Comparison of ENCODE assay signal across 6 cellular contexts in the genomic region with DNA sequence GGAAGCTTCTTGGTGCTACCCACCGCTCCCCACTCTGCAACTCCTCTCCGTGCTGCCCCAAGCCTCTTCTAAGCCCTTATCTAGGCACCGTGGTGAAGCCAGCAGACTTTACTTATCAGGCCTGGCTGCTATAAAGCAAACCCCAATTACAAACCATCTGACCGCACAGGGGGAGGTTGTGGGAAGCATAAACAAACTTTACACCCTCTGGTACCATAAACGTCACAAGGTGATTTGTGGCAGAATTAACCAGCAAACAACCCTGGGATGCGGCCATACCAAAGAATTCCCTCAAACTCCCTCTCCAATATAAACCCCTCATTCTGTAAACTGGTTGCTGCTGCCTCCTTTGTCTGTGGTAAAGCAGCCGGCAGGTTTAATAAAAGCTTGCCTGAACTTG. TPM values are rescaled to one million over a fixed set of nuclear protein-coding genes. Genes with fewer than 3 reads are reported as not detected.
"Had no signal": no experiment of that assay in that cellular context is flagged by ENCODE, and none has a peak within 500 bp of the region (broad histone marks: within the 10 kb centered on the region; RNA-seq: fewer than 3 reads in every experiment).

No MANE protein-coding gene starts in this region.

- ATAC-seq: HCT116, HepG2 had no signal

- DNase-seq: GM23248, GOT3, H7, HFFc6 had no signal

RNA-seq across cellular contexts. Expression of a gene that starts 55.2 kb away (rescaled TPM):
- total RNA-seq: GM23248, H7, HepG2 had no signal
